ENCODE assay signal across 13 cellular contexts in genomic region chr5:168916266-168916665, GRCh38.
A peak's percentile ranks its signal among the peaks of the same experiment; 100 is the strongest.
DNase-seq lines count a peak whose midpoint lies in the region; ATAC-seq and TF ChIP-seq lines count a peak whose summit lies in the region.
"Had no signal": no experiment of that assay in that cellular context is flagged by ENCODE, and none has a peak within 500 bp of the region (broad histone marks: within the 10 kb centered on the region; RNA-seq: fewer than 3 reads in every experiment).

No MANE protein-coding gene starts in this region.

- 88% methylated on average over 5 of the region's 5 CpGs for WGBS in mammary epithelial cell (ENCODE audit: low coverage, missing lambda C conversion rate)
- 0 to 17% methylated on average over 1 to 5 of the region's 5 CpGs for WGBS in gastroesophageal sphincter (ENCODE audit: low coverage in 1 of 2), 2 donors

- H4K20me1 ChIP-seq in mammary epithelial cell (ENCODE audit: insufficient read depth, low read length), result no peaks in the 10 kb centered on the region

- H3K79me2 ChIP-seq in mammary epithelial cell (ENCODE audit: insufficient read depth, low read length), result no peaks in the 10 kb centered on the region

- no peak for TF ChIP-seq EP300 in gastroesophageal sphincter (IDR thresholded peaks at IDR 0.05)

- dilution Hi-C loops in mammary epithelial cell (cut with HindIII; ENCODE audit: low sequenced_read_pairs), result no loop called here

- intact Hi-C loops in MCF 10A (cut with micrococcal nuclease) (no loop called here), mammary epithelial cell (cut with micrococcal nuclease) (no loop called here), upper lobe of right lung (cut with DNase I) (no loop called here)

- no peaks in the 10 kb centered on the region for H3K9me3 Mint-ChIP-seq in MCF 10A (ENCODE audit: unreplicated experiment)
- no peaks in the 10 kb centered on the region for H3K9me3 Mint-ChIP-seq in nephron progenitor cell
- H3K9me3 Mint-ChIP-seq: activated CD4-positive, alpha-beta memory T cell treated with anti-CD3 and anti-CD28 coated beads, Interleukin-2, amount 10 ng/mL, durations not matched to agents 7 days and 5 days had no signal

- POLR2A ChIA-PET in MCF 10A (lab: Yijun Ruan, JAX), result interaction anchor here (0.8 kb wide), 1 partner anchor 11 kb away, joined by 3 read pairs; no protein-coding TSS in a partner anchor

- peaks cover 2% of the 10 kb centered on the region for H3K4me1 ChIP-seq in mammary epithelial cell (ENCODE audit: insufficient read depth, low read length)
- peaks cover 4 to 21% (median 13%) of the 10 kb centered on the region in 3 donors for H3K4me1 ChIP-seq in gastroesophageal sphincter
- peaks cover 8% of the 10 kb centered on the region for H3K4me1 ChIP-seq in upper lobe of right lung

- H3K4me3 ChIP-seq in mammary epithelial cell (replicated peaks in 1 of 3; ENCODE audit: insufficient read depth in 1 of 3, low read depth in 2 of 3, low read length in 3 of 3), result no peak overlapping the region
- no peak overlapping the region for H3K4me3 ChIP-seq in gastroesophageal sphincter
- H3K4me3 ChIP-seq in upper lobe of right lung, result no peak overlapping the region
- H3K4me3 ChIP-seq: thoracic aorta had no signal

- in situ Hi-C loops in mammary epithelial cell (cut with MboI; ENCODE audit: low sequenced_read_pairs in 2 of 2), result no loop called here

- H3K9me3 ChIP-seq in mammary epithelial cell (replicated peaks; ENCODE audit: insufficient read depth, low read length) (no peaks in the 10 kb centered on the region), gastroesophageal sphincter (no peaks in the 10 kb centered on the region), upper lobe of right lung (no peaks in the 10 kb centered on the region)
- H3K9me3 ChIP-seq: thoracic aorta had no signal

- BruUV-seq in MCF 10A (replicated peaks; lab: Mats Ljungman, UMichigan) (no TSS peak), mammary epithelial cell (replicated peaks; lab: Mats Ljungman, UMichigan) (no TSS peak)

- H3K27me3 Mint-ChIP-seq in MCF 10A (ENCODE audit: insufficient read depth, unreplicated experiment) (peaks cover 47% of the 10 kb centered on the region), nephron progenitor cell (ENCODE audit: low read depth, poor library complexity) (peaks cover 57% of the 10 kb centered on the region)

- no peak overlapping the region for H3K27ac ChIP-seq in mammary epithelial cell (ENCODE audit: insufficient read depth, low read depth, low read length)
- H3K27ac ChIP-seq in gastroesophageal sphincter, result peak overlapping the region in 3 of 4 donors; percentile 39 to 60 (median 60)
- no peak overlapping the region for H3K27ac ChIP-seq in upper lobe of right lung
- H3K27ac ChIP-seq: thoracic aorta had no signal

- CTCF ChIA-PET in MCF 10A (lab: Yijun Ruan, JAX) (interaction anchor here (0.7 kb wide), 1 partner anchor 137 kb away, joined by 3 read pairs; no protein-coding TSS in a partner anchor), mammary epithelial cell (lab: Charles Lee; ENCODE audit: low non-redundant PET) (no interaction called here)

- TF ChIP-seq CTCF in MCF 10A (IDR thresholded peaks at IDR 0.05; ENCODE audit: unreplicated experiment) (no peak), mammary epithelial cell (conservative IDR thresholded peaks at IDR 0.05 in 1 of 2, IDR thresholded peaks at IDR 0.05 in 1 of 2; ENCODE audit: extremely low read depth in 1 of 2, insufficient read depth in 1 of 2, low read depth in 1 of 2, low read length in 2 of 2) (no peak), gastroesophageal sphincter (IDR thresholded peaks at IDR 0.05) (no peak), nephron progenitor cell (IDR thresholded peaks at IDR 0.05) (no peak), upper lobe of right lung (IDR thresholded peaks at IDR 0.05) (no peak), GM20000 (IDR thresholded peaks at IDR 0.05; ENCODE audit: extremely low read depth, missing control alignments) (no peak)

- ATAC-seq in gastroesophageal sphincter, result peak; percentile 85
- ATAC-seq in upper lobe of right lung, result peak; percentile 58
- ATAC-seq in GM18858 (IDR thresholded peaks at IDR 0.05; ENCODE audit: unreplicated experiment), result no peak

- no peak overlapping the region for H3K4me2 ChIP-seq in mammary epithelial cell (ENCODE audit: insufficient read depth, low read depth, low read length)

- no peak overlapping the region for H3K9ac ChIP-seq in mammary epithelial cell (ENCODE audit: insufficient read depth, low read length)

- DNase-seq in MCF 10A (ENCODE audit: unreplicated experiment) (peak; percentile 30), mammary epithelial cell (no peak), nephron progenitor cell (peak; percentile 62), upper lobe of right lung (peak; percentile 67), ecto neural progenitor cell (ENCODE audit: low spot score) (no peak), GM20000 (ENCODE audit: low spot score) (no peak)
- DNase-seq: 8988T; activated CD4-positive, alpha-beta memory T cell treated with anti-CD3 and anti-CD28 coated beads, Interleukin-2, amount 10 ng/mL, durations not matched to agents 7 days and 5 days; cerebellar nuclear complex; NCI-H2081 had no signal

- H3K27ac Mint-ChIP-seq in MCF 10A (ENCODE audit: low read depth, unreplicated experiment) (no peak overlapping the region), nephron progenitor cell (no peak overlapping the region)
- H3K27ac Mint-ChIP-seq: activated CD4-positive, alpha-beta memory T cell treated with anti-CD3 and anti-CD28 coated beads, Interleukin-2, amount 10 ng/mL, durations not matched to agents 7 days and 5 days had no signal

- no peaks in the 10 kb centered on the region for H3K36me3 ChIP-seq in mammary epithelial cell (ENCODE audit: insufficient read depth, low read length)
- H3K36me3 ChIP-seq in gastroesophageal sphincter, result no peaks in the 10 kb centered on the region
- no peaks in the 10 kb centered on the region for H3K36me3 ChIP-seq in upper lobe of right lung
- H3K36me3 ChIP-seq: thoracic aorta had no signal

- no peak for TF ChIP-seq POLR2A in gastroesophageal sphincter (IDR thresholded peaks at IDR 0.05)

- no peak overlapping the region for H3K4me3 Mint-ChIP-seq in MCF 10A (ENCODE audit: unreplicated experiment)
- H3K4me3 Mint-ChIP-seq in nephron progenitor cell, result no peak overlapping the region
- H3K4me3 Mint-ChIP-seq: activated CD4-positive, alpha-beta memory T cell treated with anti-CD3 and anti-CD28 coated beads, Interleukin-2, amount 10 ng/mL, durations not matched to agents 7 days and 5 days had no signal

- no peaks in the 10 kb centered on the region for H3K27me3 ChIP-seq in mammary epithelial cell (ENCODE audit: insufficient read depth, low read length)
- no peaks in the 10 kb centered on the region for H3K27me3 ChIP-seq in gastroesophageal sphincter
- peaks cover 10% of the 10 kb centered on the region for H3K27me3 ChIP-seq in upper lobe of right lung

- H2AFZ ChIP-seq in mammary epithelial cell (ENCODE audit: low read depth, low read length), result no peak overlapping the region

- H3K36me3 Mint-ChIP-seq in MCF 10A (ENCODE audit: insufficient read depth, unreplicated experiment) (no peaks in the 10 kb centered on the region), nephron progenitor cell (ENCODE audit: low read depth) (no peaks in the 10 kb centered on the region)

- H3K4me1 Mint-ChIP-seq in MCF 10A (ENCODE audit: insufficient read depth, unreplicated experiment) (peaks cover 5% of the 10 kb centered on the region), nephron progenitor cell (peaks cover 42% of the 10 kb centered on the region)
- H3K4me1 Mint-ChIP-seq: activated CD4-positive, alpha-beta memory T cell treated with anti-CD3 and anti-CD28 coated beads, Interleukin-2, amount 10 ng/mL, durations not matched to agents 7 days and 5 days had no signal

Comparison
In these comparisons a context has a peak if more than half of its experiments do, and no peak if none do; other contexts are left out.
1. DNase-seq: peak in MCF 10A (single experiment), nephron progenitor cell (single experiment) and upper lobe of right lung (single experiment); none in mammary epithelial cell (single experiment), ecto neural progenitor cell (single experiment) and GM20000 (single experiment).
2. H3K27ac ChIP-seq: peak in gastroesophageal sphincter (3 of 4); none in mammary epithelial cell (single experiment) and upper lobe of right lung (single experiment).